Comparison of ENCODE assay signal across 20 cellular contexts in the genomic region with DNA sequence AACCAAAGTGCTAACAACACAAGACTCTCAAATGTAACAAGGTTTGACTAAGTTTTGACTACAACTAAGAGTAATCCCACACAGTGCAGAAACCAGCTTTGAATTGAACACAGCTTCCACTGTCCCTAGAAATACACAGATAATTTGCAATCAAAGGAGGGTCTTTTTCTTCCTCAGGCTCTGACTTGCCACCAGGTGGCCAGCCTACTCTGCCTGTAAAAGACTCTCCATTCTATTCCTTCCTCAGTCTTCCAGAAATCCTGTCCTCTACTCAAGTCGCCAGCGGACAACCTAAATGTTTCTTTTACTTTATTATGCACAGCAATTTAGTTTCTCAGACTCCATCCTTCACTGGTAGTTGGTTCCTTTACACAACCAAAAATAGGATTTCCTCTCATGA. TPM values are rescaled to one million over a fixed set of nuclear protein-coding genes. Genes with fewer than 3 reads are reported as not detected.
A peak's percentile ranks its signal among the peaks of the same experiment; 100 is the strongest.
DNase-seq lines count a peak whose midpoint lies in the region; TF ChIP-seq lines count a peak whose summit lies in the region.
"Had no signal": no experiment of that assay in that cellular context is flagged by ENCODE, and none has a peak within 500 bp of the region (broad histone marks: within the 10 kb centered on the region; RNA-seq: fewer than 3 reads in every experiment).

No MANE protein-coding gene starts in this region.

- in situ Hi-C loops in astrocyte of the spinal cord (cut with HindIII; ENCODE audit: low sequenced_read_pairs) = no loop called here

- no peak overlapping the region for H3K27ac ChIP-seq in A673 (ENCODE audit: low read depth, low read length, poor library complexity, severe bottlenecking)
- H3K27ac ChIP-seq: foreskin keratinocyte, thyroid gland had no signal

- TF ChIP-seq CTCF in A673 (conservative IDR thresholded peaks at IDR 0.05; ENCODE audit: low read depth, low read length) (peak; percentile 31; the same call in 1 of the 2 replicates), astrocyte of the spinal cord (IDR thresholded peaks at IDR 0.05; ENCODE audit: low read depth, low read length) (peak; percentile 18)

- no peaks in the 10 kb centered on the region for H3K36me3 ChIP-seq in A673 (ENCODE audit: insufficient read depth, low read length, poor library complexity, severe bottlenecking)
- H3K36me3 ChIP-seq: thyroid gland had no signal

- no peak overlapping the region for H3K4me3 ChIP-seq in A673 (ENCODE audit: low read depth, low read length, poor library complexity, severe bottlenecking)
- no peak overlapping the region for H3K4me3 ChIP-seq in astrocyte of the spinal cord (ENCODE audit: low read depth, low read length)
- H3K4me3 ChIP-seq: thyroid gland had no signal

- DNase-seq in A673 (ENCODE audit: low spot score) (no peak), astrocyte of the spinal cord (ENCODE audit: low read depth, low spot score) (no peak), iPS-NIHi7 (ENCODE audit: extremely low spot score) (peak; percentile 45), cortex of kidney (lab: John Stamatoyannopoulos, UW) (no peak), SKM-1 (lab: John Stamatoyannopoulos, UW; ENCODE audit: unreplicated experiment) (no peak), HEK293T (ENCODE audit: extremely low spot score) (no peak)
- DNase-seq in effector CD4-positive, alpha-beta T cell = no peak
- DNase-seq: activated CD4-positive, alpha-beta T cell treated with anti-CD3 and anti-CD28 coated beads, Interleukin-2, amount 50 U/mL, for 4 hours; activated naive CD4-positive, alpha-beta T cell; DMS79; foreskin keratinocyte; GOT3; KG1; left colon; midbrain; NCI-H1048; NCI-H748 treated with DMSO at 0.1 percent for 48 hours; retina; thyroid gland had no signal

- CTCF ChIA-PET in A673 (lab: Charles Lee) (no interaction called here), HEK293T (lab: Yijun Ruan, JAX) (no interaction called here)

- no peaks in the 10 kb centered on the region for H3K9me3 ChIP-seq in A673 (ENCODE audit: low read depth, low read length, poor library complexity, severe bottlenecking)
- H3K9me3 ChIP-seq: thyroid gland had no signal

- H3K4me1 ChIP-seq in A673 (ENCODE audit: insufficient read depth, low read length, poor library complexity, severe bottlenecking) = no peaks in the 10 kb centered on the region
- H3K4me1 ChIP-seq: foreskin keratinocyte, thyroid gland had no signal

- H3K27me3 ChIP-seq in A673 (replicated peaks; ENCODE audit: insufficient read depth, low read depth, low read length, poor library complexity) = no peaks in the 10 kb centered on the region
- H3K27me3 ChIP-seq: thyroid gland had no signal

- no TSS peak for BruUV-seq in A673 (replicated peaks; lab: Mats Ljungman, UMichigan)

- POLR2A ChIA-PET in A673 (lab: Charles Lee; ENCODE audit: low non-redundant PET) = no interaction called here
- POLR2A ChIA-PET in HEK293T (lab: Yijun Ruan, JAX) = no interaction called here

- no peak for TF ChIP-seq EP300 in Ishikawa (IDR thresholded peaks at IDR 0.05; ENCODE audit: borderline replicate concordance)

- TF ChIP-seq RAD21 in Ishikawa (IDR thresholded peaks at IDR 0.05; ENCODE audit: low read depth) = 0 out of 2 replicates have a peak, but pooled peaks have one; percentile 9

- intact Hi-C loops in A673 (cut with micrococcal nuclease; ENCODE audit: unreplicated experiment) = no loop called here

TF ChIP-seq in Ishikawa, 13 proteins besides CTCF, POLR2A, EP300 and RAD21:
- TF ChIP-seq TAF1 (IDR thresholded peaks at IDR 0.05; ENCODE audit: low read depth) (no peak), TCF12 (IDR thresholded peaks at IDR 0.05; ENCODE audit: low read depth) (no peak), FOXM1 (IDR thresholded peaks at IDR 0.05; ENCODE audit: borderline replicate concordance, low read depth) (no peak)

TF ChIP-seq in HEK293T, 16 proteins besides CTCF, POLR2A, EP300 and RAD21:
- TF ChIP-seq LEF1 (IDR thresholded peaks at IDR 0.05; ENCODE audit: borderline replicate concordance) (no peak), ZNF384 (IDR thresholded peaks at IDR 0.05) (no peak)

RNA-seq across cellular contexts. Expression of gene MCTP1, which starts 32.2 kb away (rescaled TPM):
- 18.1 and 25.8 TPM in 2 replicates for total RNA-seq in A673 (2021)
